1 cellular context compared by ENCODE assay signal in genomic region chr5:129094924-129095797, GRCh38.
TF ChIP-seq lines count a peak whose summit lies in the region.

No MANE protein-coding gene starts in this region.

TF ChIP-seq in HepG2, 621 proteins besides CTCF, POLR2A, EP300 and RAD21 (continued from another document and continues in another):
- TF ChIP-seq AHDC1 (CRISPR knock-in tag; IDR thresholded peaks at IDR 0.05; ENCODE audit: borderline replicate concordance) (peak; percentile 69; the same call in 1 of the 2 replicates), TBX2 (CRISPR knock-in tag; IDR thresholded peaks at IDR 0.05; ENCODE audit: borderline replicate concordance) (peak; percentile 77; the same call in 1 of the 2 replicates), ZBTB33 (CRISPR knock-in tag; IDR thresholded peaks at IDR 0.05) (peak; percentile 12; the same call in 1 of the 2 replicates), CBX5 (CRISPR knock-in tag; IDR thresholded peaks at IDR 0.05; ENCODE audit: borderline replicate concordance) (peak; percentile 21; the same call in 1 of the 2 replicates), GPBP1L1 (CRISPR knock-in tag; IDR thresholded peaks at IDR 0.05) (no peak), TAF1 (CRISPR knock-in tag; IDR thresholded peaks at IDR 0.05) (peak; percentile 62), ZNF703 (CRISPR knock-in tag; IDR thresholded peaks at IDR 0.05; ENCODE audit: borderline replicate concordance) (0 out of 2 replicates have a peak, but pooled peaks have one; percentile 67), ZNF652 (CRISPR knock-in tag; IDR thresholded peaks at IDR 0.05; ENCODE audit: borderline replicate concordance, low read depth) (no peak), MEIS2 (CRISPR knock-in tag; IDR thresholded peaks at IDR 0.05) (peak; percentile 62; the same call in 1 of the 2 replicates), GZF1 (CRISPR knock-in tag; IDR thresholded peaks at IDR 0.05) (peak; percentile 80; the same call in 1 of the 2 replicates), TIGD3 (CRISPR knock-in tag; IDR thresholded peaks at IDR 0.05; ENCODE audit: borderline replicate concordance) (no peak; the same call in 1 of the 2 replicates), ZNF431 (CRISPR knock-in tag; IDR thresholded peaks at IDR 0.05; ENCODE audit: borderline replicate concordance, low read depth) (peak; percentile 61), NR3C1 (CRISPR knock-in tag; IDR thresholded peaks at IDR 0.05) (no peak), ZNF816 (CRISPR knock-in tag; IDR thresholded peaks at IDR 0.05; ENCODE audit: borderline replicate concordance) (peak; percentile 56; the same call in 1 of the 2 replicates), MIER3 (CRISPR knock-in tag; IDR thresholded peaks at IDR 0.05; ENCODE audit: borderline replicate concordance) (peak; percentile 88; the same call in 1 of the 2 replicates), FOXO1 (CRISPR knock-in tag; IDR thresholded peaks at IDR 0.05) (no peak; the same call in 1 of the 2 replicates), DMTF1 (CRISPR knock-in tag; IDR thresholded peaks at IDR 0.05) (no peak), ZNF138 (CRISPR knock-in tag; IDR thresholded peaks at IDR 0.05; ENCODE audit: low read depth) (peak; percentile 49; the same call in 1 of the 2 replicates), ZNF230 (CRISPR knock-in tag; IDR thresholded peaks at IDR 0.05) (peak; percentile 85), ZNF644 (CRISPR knock-in tag; IDR thresholded peaks at IDR 0.05; ENCODE audit: low read depth) (no peak), ZNF776 (CRISPR knock-in tag; IDR thresholded peaks at IDR 0.05) (no peak), MAX (IDR thresholded peaks at IDR 0.05) (peak; percentile 93), RFXAP (CRISPR knock-in tag; IDR thresholded peaks at IDR 0.05; ENCODE audit: borderline replicate concordance) (no peak; the same call in 1 of the 2 replicates), SYNCRIP (IDR thresholded peaks at IDR 0.05; ENCODE audit: insufficient read depth, low read depth, low read length) (no peak), ZNF569 (CRISPR knock-in tag; IDR thresholded peaks at IDR 0.05; ENCODE audit: borderline replicate concordance) (no peak), NR2C2 (CRISPR knock-in tag; IDR thresholded peaks at IDR 0.05; ENCODE audit: borderline replicate concordance) (peak; percentile 86), PRPF4 (IDR thresholded peaks at IDR 0.05; ENCODE audit: low read depth, low read length, poor library complexity, severe bottlenecking) (no peak), ZNF792 (CRISPR knock-in tag; IDR thresholded peaks at IDR 0.05) (peak; percentile 59; the same call in 1 of the 2 replicates), POGK (CRISPR knock-in tag; conservative IDR thresholded peaks at IDR 0.05) (peak; percentile 85), ERF (CRISPR knock-in tag; IDR thresholded peaks at IDR 0.05) (peak; percentile 43; the same call in 1 of the 2 replicates), HNF1B (CRISPR knock-in tag; IDR thresholded peaks at IDR 0.05) (peak; percentile 93), GFI1 (CRISPR knock-in tag; IDR thresholded peaks at IDR 0.05; ENCODE audit: borderline replicate concordance) (0 out of 2 replicates have a peak, but pooled peaks have one; percentile 49), TFAP4 (IDR thresholded peaks at IDR 0.05; ENCODE audit: borderline replicate concordance, low read depth) (peak; percentile 98), SETDB1 (CRISPR knock-in tag; IDR thresholded peaks at IDR 0.05; ENCODE audit: borderline replicate concordance) (no peak), ZMYM3 (CRISPR knock-in tag; IDR thresholded peaks at IDR 0.05) (no peak), TP53 (CRISPR knock-in tag; conservative IDR thresholded peaks at IDR 0.05) (no peak), ZNF331 (CRISPR knock-in tag; IDR thresholded peaks at IDR 0.05) (no peak; the same call in 1 of the 2 replicates), NR0B2 (CRISPR knock-in tag; IDR thresholded peaks at IDR 0.05) (peak; percentile 68; the same call in 1 of the 2 replicates), ZNF143 (CRISPR knock-in tag; IDR thresholded peaks at IDR 0.05) (no peak), MYC (CRISPR knock-in tag; IDR thresholded peaks at IDR 0.05; ENCODE audit: borderline replicate concordance) (peak; percentile 85), ZNF75D (CRISPR knock-in tag; IDR thresholded peaks at IDR 0.05; ENCODE audit: borderline replicate concordance) (no peak), ZNF430 (CRISPR knock-in tag; IDR thresholded peaks at IDR 0.05) (peak; percentile 79), NFKBIZ (CRISPR knock-in tag; IDR thresholded peaks at IDR 0.05) (0 out of 2 replicates have a peak, but pooled peaks have one; percentile 60), EED (CRISPR knock-in tag; IDR thresholded peaks at IDR 0.05) (peak; percentile 60; the same call in 1 of the 2 replicates), KAT2B (IDR thresholded peaks at IDR 0.05; ENCODE audit: borderline replicate concordance, low read depth, low read length) (no peak), ZNF282 (IDR thresholded peaks at IDR 0.05; ENCODE audit: partially characterized antibody) (no peak)
